Comparison of ENCODE assay signal across 33 cellular contexts in the genomic region with DNA sequence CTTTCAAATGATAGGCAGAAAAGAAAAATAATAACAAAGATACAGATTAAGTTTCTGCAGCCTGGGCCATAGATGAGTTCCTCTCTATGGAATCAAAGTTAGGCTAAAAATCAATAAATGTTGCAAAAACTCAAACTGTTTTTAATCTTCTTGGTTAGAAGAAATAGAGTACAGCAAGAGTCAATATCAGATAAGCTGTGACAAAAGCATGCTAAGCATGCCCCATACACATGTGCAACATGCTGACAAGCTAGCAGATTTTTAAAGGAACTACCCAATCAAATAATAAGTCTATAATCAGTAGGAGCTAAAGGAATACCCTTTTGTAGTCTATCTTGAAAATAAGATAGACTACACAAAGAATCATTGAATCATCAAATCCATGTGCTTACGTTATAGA.
"Had no signal": no experiment of that assay in that cellular context is flagged by ENCODE, and none has a peak within 500 bp of the region (broad histone marks: within the 10 kb centered on the region; RNA-seq: fewer than 3 reads in every experiment).

No MANE protein-coding gene starts in this region.

- H3K27me3 ChIP-seq: adrenal gland, body of pancreas, SJCRH30 had no signal

- H3K9me3 ChIP-seq: adrenal gland, body of pancreas, SJCRH30 had no signal

- H3K36me3 ChIP-seq: adrenal gland, SJCRH30 had no signal

- DNase-seq: activated CD4-positive, alpha-beta T cell treated with anti-CD3 and anti-CD28 coated beads, Interleukin-2, amount 10 ng/mL, durations not matched to agents 24 days and 14 days; activated CD4-positive, alpha-beta T cell treated with anti-CD3 and anti-CD28 coated beads, Interleukin-2, amount 50 U/mL, for 4 hours; activated CD8-positive, alpha-beta T cell treated with anti-CD3 and anti-CD28 coated beads for 36 hours; activated gamma-delta T cell treated with Interleukin-2 at 50 U/mL for 16 hours; activated naive CD4-positive, alpha-beta T cell treated with anti-CD3 and anti-CD28 coated beads, Interleukin-2, amount 10 ng/mL, durations not matched to agents 7 days and 5 days; activated naive CD8-positive, alpha-beta T cell treated with anti-CD3 and anti-CD28 coated beads, Interleukin-2, amount 10 ng/mL, durations not matched to agents 7 days and 5 days; activated T-cell treated with anti-CD3 and anti-CD28 coated beads, Interleukin-2, amount 50 U/mL, for 1 hour; adrenal gland; body of pancreas; caudate nucleus; cerebellar nuclear complex; Kasumi-1; MM.1S; MV-4-11; NCI-H1092 treated with DMSO at 0.1 percent for 48 hours; NCI-H1417; NCI-H146; NCI-H187; NCI-H2029 treated with DMSO at 0.1 percent for 48 hours; NCI-H2107; NCI-H2171; NCI-H510A; NCI-H526; NCI-H748 treated with DMSO at 0.1 percent for 48 hours; SHP77; SJCRH30 had no signal

- H3K4me3 Mint-ChIP-seq: activated CD4-positive, alpha-beta T cell treated with anti-CD3 and anti-CD28 coated beads, Interleukin-2, amount 10 ng/mL, durations not matched to agents 24 days and 14 days; activated CD8-positive, alpha-beta T cell treated with anti-CD3 and anti-CD28 coated beads for 36 hours; activated naive CD4-positive, alpha-beta T cell treated with anti-CD3 and anti-CD28 coated beads, Interleukin-2, amount 10 ng/mL, durations not matched to agents 7 days and 5 days; activated naive CD8-positive, alpha-beta T cell treated with anti-CD3 and anti-CD28 coated beads, Interleukin-2, amount 10 ng/mL, durations not matched to agents 7 days and 5 days; T-helper 1 cell treated with Interleukin-12 subunit alpha and Interleukin-12 subunit beta and Interleukin-4 antibody, amounts not matched to agents 30 μg/mL and 1 μg/mL, for 36 hours; T-helper 2 cell treated with Interferon-gamma antibody and Interleukin-4, amounts not matched to agents 5 μg/mL and 100 μg/mL, for 36 hours had no signal

- H3K27ac Mint-ChIP-seq: activated CD4-positive, alpha-beta T cell treated with anti-CD3 and anti-CD28 coated beads, Interleukin-2, amount 10 ng/mL, durations not matched to agents 24 days and 14 days; activated CD8-positive, alpha-beta T cell treated with anti-CD3 and anti-CD28 coated beads for 36 hours; activated naive CD4-positive, alpha-beta T cell treated with anti-CD3 and anti-CD28 coated beads, Interleukin-2, amount 10 ng/mL, durations not matched to agents 7 days and 5 days; activated naive CD8-positive, alpha-beta T cell treated with anti-CD3 and anti-CD28 coated beads, Interleukin-2, amount 10 ng/mL, durations not matched to agents 7 days and 5 days; T-helper 1 cell treated with Interleukin-12 subunit alpha and Interleukin-12 subunit beta and Interleukin-4 antibody, amounts not matched to agents 30 μg/mL and 1 μg/mL, for 36 hours; T-helper 2 cell treated with Interferon-gamma antibody and Interleukin-4, amounts not matched to agents 5 μg/mL and 100 μg/mL, for 36 hours had no signal

- H3K27me3 Mint-ChIP-seq: activated CD4-positive, alpha-beta T cell treated with anti-CD3 and anti-CD28 coated beads, Interleukin-2, amount 10 ng/mL, durations not matched to agents 24 days and 14 days; activated CD8-positive, alpha-beta T cell treated with anti-CD3 and anti-CD28 coated beads for 36 hours; activated naive CD4-positive, alpha-beta T cell treated with anti-CD3 and anti-CD28 coated beads, Interleukin-2, amount 10 ng/mL, durations not matched to agents 7 days and 5 days; activated naive CD8-positive, alpha-beta T cell treated with anti-CD3 and anti-CD28 coated beads, Interleukin-2, amount 10 ng/mL, durations not matched to agents 7 days and 5 days had no signal

- ATAC-seq: body of pancreas, Panc1 had no signal

- H3K27ac ChIP-seq: adrenal gland, body of pancreas, SJCRH30, SK-N-MC had no signal

- H3K9me3 Mint-ChIP-seq: activated CD4-positive, alpha-beta T cell treated with anti-CD3 and anti-CD28 coated beads, Interleukin-2, amount 10 ng/mL, durations not matched to agents 24 days and 14 days; activated CD8-positive, alpha-beta T cell treated with anti-CD3 and anti-CD28 coated beads for 36 hours; activated naive CD4-positive, alpha-beta T cell treated with anti-CD3 and anti-CD28 coated beads, Interleukin-2, amount 10 ng/mL, durations not matched to agents 7 days and 5 days; activated naive CD8-positive, alpha-beta T cell treated with anti-CD3 and anti-CD28 coated beads, Interleukin-2, amount 10 ng/mL, durations not matched to agents 7 days and 5 days; T-helper 1 cell treated with Interleukin-12 subunit alpha and Interleukin-12 subunit beta and Interleukin-4 antibody, amounts not matched to agents 30 μg/mL and 1 μg/mL, for 36 hours; T-helper 2 cell treated with Interferon-gamma antibody and Interleukin-4, amounts not matched to agents 5 μg/mL and 100 μg/mL, for 36 hours had no signal

- FAIRE-seq: astrocyte, bronchial epithelial cell, TTC549 had no signal

- H3K4me3 ChIP-seq: adrenal gland, body of pancreas, SJCRH30, SK-N-MC had no signal
